27 cellular contexts compared by ENCODE assay signal in genomic region chr11:131659931-131660330, GRCh38.
DNase-seq lines count a peak whose midpoint lies in the region; ATAC-seq, FAIRE-seq and TF ChIP-seq lines count a peak whose summit lies in the region.
"Had no signal": no experiment of that assay in that cellular context is flagged by ENCODE, and none has a peak within 500 bp of the region (broad histone marks: within the 10 kb centered on the region; RNA-seq: fewer than 3 reads in every experiment).

No MANE protein-coding gene starts in this region.

- TF ChIP-seq CTCF in H9 (conservative IDR thresholded peaks at IDR 0.05) (no peak), astrocyte (IDR thresholded peaks at IDR 0.05; ENCODE audit: insufficient read depth, low read depth, low read length) (no peak), SK-N-SH (IDR thresholded peaks at IDR 0.05) (no peak)

- no peaks in the 10 kb centered on the region; a peak in 1 of 5 replicates for H3K9me3 Mint-ChIP-seq in H9
- no peaks in the 10 kb centered on the region for H3K9me3 Mint-ChIP-seq in astrocyte (ENCODE audit: unreplicated experiment)
- H3K9me3 Mint-ChIP-seq: CD4-positive, alpha-beta memory T cell had no signal

- H3K36me3 Mint-ChIP-seq in H9 (ENCODE audit: insufficient read depth in 1 of 3, low read depth in 3 of 3) (no peaks in the 10 kb centered on the region), astrocyte (ENCODE audit: low read depth, unreplicated experiment) (peaks cover 3% of the 10 kb centered on the region)
- H3K36me3 Mint-ChIP-seq: CD4-positive, alpha-beta memory T cell had no signal

- CTCF ChIA-PET in SK-N-SH (lab: Yijun Ruan, JAX), result interaction anchor here (1.1 to 1.9 kb wide), 3 partner anchors 14 to 599 kb away, joined by 3 to 8 read pairs (median 5); no protein-coding TSS in a partner anchor

- no peaks in the 10 kb centered on the region for H3K9me2 ChIP-seq in SK-N-SH

- ATAC-seq in sciatic nerve (no peak), Right ventricle myocardium superior (ENCODE audit: poor library complexity) (no peak)
- ATAC-seq: Panc1 had no signal

- DNase-seq in H9 (no peak), astrocyte (ENCODE audit: low read depth) (no peak), sciatic nerve (ENCODE audit: low spot score) (peak; percentile 26), DMS79 treated with DMSO at 0.1 percent for 48 hours (lab: John Stamatoyannopoulos, UW) (no peak), Right ventricle myocardium superior (no peak), SK-N-SH (no peak), T-helper 2 cell (no peak)
- DNase-seq: CD4-positive, alpha-beta memory T cell; DMS 273 treated with DMSO at 0.1 percent for 48 hours; DMS79; GF-D8; H7; Kasumi-1; NCI-H1105 treated with DMSO at 0.1 percent for 48 hours; NCI-H146; NCI-H2029; NCI-H446; NCI-H524 treated with DMSO at 0.1 percent for 48 hours; NCI-H774; SIG-M5; SW 1271 had no signal

- H3K23me2 ChIP-seq in H9 (ENCODE audit: insufficient read length, low read depth, low read length, poor library complexity, severe bottlenecking), result no peaks in the 10 kb centered on the region

- no peak overlapping the region for H4K91ac ChIP-seq in H9 (ENCODE audit: insufficient read length, low read depth, low read length)

- H2AFZ ChIP-seq in H9 (ENCODE audit: low read length) (no peak overlapping the region), astrocyte (ENCODE audit: low read depth, low read length) (no peak overlapping the region), SK-N-SH (ENCODE audit: low read depth) (no peak overlapping the region)

- peaks cover 34% of the 10 kb centered on the region for H3K4me1 ChIP-seq in H9 (ENCODE audit: insufficient read depth, low read length)
- peaks cover 22% of the 10 kb centered on the region for H3K4me1 ChIP-seq in astrocyte (ENCODE audit: insufficient read depth, low read length)
- peaks cover 25% of the 10 kb centered on the region for H3K4me1 ChIP-seq in iPS-15b (ENCODE audit: control insufficient read depth, insufficient read depth, low read length)
- no peaks in the 10 kb centered on the region for H3K4me1 ChIP-seq in SK-N-SH (ENCODE audit: control insufficient read depth in 1 of 2, insufficient read depth in 2 of 2, low read depth in 1 of 2, low read length in 1 of 2)

- H4K20me1 ChIP-seq in H9 (ENCODE audit: control insufficient read depth, insufficient read depth, insufficient read length), result no peaks in the 10 kb centered on the region
- H4K20me1 ChIP-seq in astrocyte (ENCODE audit: insufficient read depth, low read length), result no peaks in the 10 kb centered on the region
- no peaks in the 10 kb centered on the region for H4K20me1 ChIP-seq in SK-N-SH (ENCODE audit: insufficient read depth)

- no peak overlapping the region for H3K4me3 ChIP-seq in astrocyte (ENCODE audit: insufficient read depth, low read depth, low read length)
- no peak overlapping the region for H3K4me3 ChIP-seq in iPS-15b (ENCODE audit: low read depth, low read length)
- H3K4me3 ChIP-seq in SK-N-SH (ENCODE audit: low read depth in 2 of 2, low read length in 1 of 2), result no peak overlapping the region
- H3K4me3 ChIP-seq: SK-N-MC had no signal

- H3K4me3 Mint-ChIP-seq in H9 (peak overlapping the region in 1 of 2 experiments; percentile 37; a peak in 2 of 5 replicates), astrocyte (ENCODE audit: unreplicated experiment) (no peak overlapping the region)
- H3K4me3 Mint-ChIP-seq: CD4-positive, alpha-beta memory T cell had no signal

- WGBS in H9 (ENCODE audit: extremely low coverage, insufficient read length, low lambda C conversion rate), result no CpG with 5 or more reads among the region's 11 CpGs
- 74% methylated on average over 8 of the region's 11 CpGs for WGBS in SK-N-SH (ENCODE audit: low lambda C conversion rate)

- no peak overlapping the region for H3K56ac ChIP-seq in H9 (ENCODE audit: insufficient read length, low read depth, low read length)

- H2BK15ac ChIP-seq in H9 (ENCODE audit: low read depth, low read length), result no peak overlapping the region

- no peak overlapping the region for H3K4ac ChIP-seq in H9 (ENCODE audit: low read depth, low read length)

- no peak overlapping the region for H3T11ph ChIP-seq in H9 (ENCODE audit: low read length)

- H4K5ac ChIP-seq in H9 (ENCODE audit: insufficient read length, low read depth, low read length), result no peak overlapping the region

- H4K8ac ChIP-seq in H9 (replicated peaks; ENCODE audit: insufficient read length, low read depth, low read length), result no peak overlapping the region

- no peak overlapping the region for H2BK5ac ChIP-seq in H9 (ENCODE audit: insufficient read length, low read length)

- no peak overlapping the region for H2AK5ac ChIP-seq in H9 (ENCODE audit: insufficient read length, low read length)

- H3K9ac ChIP-seq in H9 (ENCODE audit: extremely low read depth, insufficient read length, low read length) (no peak overlapping the region), astrocyte (ENCODE audit: low read length) (no peak overlapping the region), iPS-15b (ENCODE audit: low read depth, low read length) (peak overlapping the region; percentile 8), SK-N-SH (no peak overlapping the region)

- no peaks in the 10 kb centered on the region for H3K79me2 ChIP-seq in H9 (ENCODE audit: insufficient read depth, low read length)
- H3K79me2 ChIP-seq in astrocyte (ENCODE audit: insufficient read depth, low read length), result no peaks in the 10 kb centered on the region
- no peaks in the 10 kb centered on the region for H3K79me2 ChIP-seq in SK-N-SH (ENCODE audit: insufficient read depth)

- H3K18ac ChIP-seq in H9 (ENCODE audit: insufficient read length, low read depth, low read length), result no peak overlapping the region

- H3K23ac ChIP-seq in H9 (ENCODE audit: insufficient read length, low read depth, low read length), result no peak overlapping the region

- H3K27me3 ChIP-seq in H9 (ENCODE audit: insufficient read depth, low read length) (no peaks in the 10 kb centered on the region), astrocyte (ENCODE audit: insufficient read depth, low read length) (no peaks in the 10 kb centered on the region), iPS-15b (ENCODE audit: control insufficient read depth, insufficient read depth, low read length) (no peaks in the 10 kb centered on the region), SK-N-SH (ENCODE audit: insufficient read depth) (no peaks in the 10 kb centered on the region)

- H3K27me3 Mint-ChIP-seq in H9 (ENCODE audit: low read depth) (no peaks in the 10 kb centered on the region; the same call in none of the 2 replicates), astrocyte (ENCODE audit: low read depth, unreplicated experiment) (peaks cover 3% of the 10 kb centered on the region)
- H3K27me3 Mint-ChIP-seq: CD4-positive, alpha-beta memory T cell had no signal

- H3F3A ChIP-seq in SK-N-SH (replicated peaks; ENCODE audit: insufficient read depth), result no peaks in the 10 kb centered on the region

- H3K9me3 ChIP-seq in H9 (ENCODE audit: control insufficient read depth, low read depth, low read length), result no peaks in the 10 kb centered on the region
- no peaks in the 10 kb centered on the region for H3K9me3 ChIP-seq in astrocyte (ENCODE audit: insufficient read depth, low read depth, low read length)
- no peaks in the 10 kb centered on the region for H3K9me3 ChIP-seq in iPS-15b (ENCODE audit: control insufficient read depth, insufficient read depth, low read length)
- H3K9me3 ChIP-seq in SK-N-SH, result no peaks in the 10 kb centered on the region

- TF ChIP-seq EP300 in SK-N-SH (IDR thresholded peaks at IDR 0.05; ENCODE audit: borderline replicate concordance in 1 of 2, low read depth in 1 of 2, low read length in 1 of 2), result no peak

- H2BK20ac ChIP-seq in H9 (ENCODE audit: low read depth, low read length, poor library complexity, severe bottlenecking), result no peak overlapping the region

- H2BK120ac ChIP-seq in H9 (ENCODE audit: low read depth, low read length, poor library complexity, severe bottlenecking), result no peak overlapping the region

- TF ChIP-seq RAD21 in SK-N-SH (IDR thresholded peaks at IDR 0.05; ENCODE audit: low read length), result no peak

- intact Hi-C loops in sciatic nerve (cut with DNase I), result no loop called here
- intact Hi-C loops in Right ventricle myocardium superior (cut with DNase I), result no loop called here

- H3K27ac Mint-ChIP-seq in H9 (0 out of 7 replicates have a peak overlapping the region, but pooled peaks of 2 of the 3 experiments have one; percentile 4 to 45), astrocyte (ENCODE audit: unreplicated experiment) (peak overlapping the region; percentile 21)
- H3K27ac Mint-ChIP-seq: CD4-positive, alpha-beta memory T cell had no signal

- no peak for FAIRE-seq in astrocyte (lab: Jason Lieb, UNC)
- FAIRE-seq: A204.1, GM12892 had no signal

- H2BK12ac ChIP-seq in H9 (ENCODE audit: insufficient read length, low read depth, low read length), result no peak overlapping the region

- POLR2A ChIA-PET in SK-N-SH (lab: Yijun Ruan, JAX), result no interaction called here

- H3K36me3 ChIP-seq in astrocyte (ENCODE audit: insufficient read depth, low read length), result no peaks in the 10 kb centered on the region
- no peaks in the 10 kb centered on the region for H3K36me3 ChIP-seq in iPS-15b (ENCODE audit: control insufficient read depth, insufficient read depth, low read length)
- no peaks in the 10 kb centered on the region for H3K36me3 ChIP-seq in SK-N-SH (replicated peaks in 1 of 2; ENCODE audit: control insufficient read depth in 1 of 2, insufficient read depth in 2 of 2, low read length in 1 of 2)

- H3K4me2 ChIP-seq in H9 (ENCODE audit: insufficient read depth, insufficient read length, low read length) (no peak overlapping the region), astrocyte (ENCODE audit: low read length) (no peak overlapping the region), SK-N-SH (no peak overlapping the region)

- H3K27ac ChIP-seq in H9 (ENCODE audit: insufficient read length, low read depth, low read length) (no peak overlapping the region), astrocyte (ENCODE audit: low read depth, low read length) (no peak overlapping the region), SK-N-SH (ENCODE audit: low read depth in 2 of 2, low read length in 1 of 2) (no peak overlapping the region)
- H3K27ac ChIP-seq: RWPE1, SK-N-MC had no signal

- H3K79me1 ChIP-seq in H9 (ENCODE audit: insufficient read depth, low read depth, low read length, poor library complexity, severe bottlenecking), result no peaks in the 10 kb centered on the region

- H3K4me1 Mint-ChIP-seq in H9 (peaks cover 66 to 75% of the 10 kb centered on the region in 2 experiments), astrocyte (ENCODE audit: low read depth, unreplicated experiment) (peaks cover 70% of the 10 kb centered on the region)
- H3K4me1 Mint-ChIP-seq: CD4-positive, alpha-beta memory T cell had no signal

- no peak overlapping the region; the same call in 1 of the 2 replicates for H3K14ac ChIP-seq in H9 (ENCODE audit: insufficient read depth, low read length)

TF ChIP-seq in SK-N-SH, 30 proteins besides CTCF, POLR2A, EP300 and RAD21 (continues in another document):
- TF ChIP-seq JUND (IDR thresholded peaks at IDR 0.05) (no peak), MXI1 (IDR thresholded peaks at IDR 0.05; ENCODE audit: low read depth, low read length) (no peak), GATA2 (CRISPR knock-in tag; IDR thresholded peaks at IDR 0.05) (no peak), TCF12 (IDR thresholded peaks at IDR 0.05) (no peak), CHD2 (IDR thresholded peaks at IDR 0.05; ENCODE audit: low read length, partially characterized antibody) (no peak), TAF1 (IDR thresholded peaks at IDR 0.05; ENCODE audit: borderline replicate concordance, low read depth, low read length) (no peak), RFX5 (IDR thresholded peaks at IDR 0.05; ENCODE audit: low read length) (no peak)
